Comparison of ENCODE assay signal across 16 cellular contexts in the genomic region with DNA sequence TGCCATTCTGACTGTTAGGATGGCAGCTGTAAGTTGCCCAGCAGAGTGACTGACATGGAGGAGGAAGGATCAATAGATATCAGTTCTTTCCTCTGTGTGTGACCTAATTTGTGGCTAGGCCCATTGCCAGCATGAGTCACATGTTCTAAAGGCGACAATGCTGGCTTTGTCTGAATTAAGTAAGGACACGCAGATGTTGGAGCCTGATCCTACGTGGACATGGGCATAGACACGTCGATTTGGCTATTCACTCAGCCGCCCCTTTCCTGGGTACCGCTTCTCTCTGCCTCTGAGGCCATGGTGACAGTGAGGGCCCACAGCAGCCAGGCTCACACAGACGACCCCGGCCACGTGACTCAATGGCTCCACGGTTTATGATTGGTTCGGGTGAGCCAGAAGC. TPM values are rescaled to one million over a fixed set of nuclear protein-coding genes. Genes with fewer than 3 reads are reported as not detected.
DNase-seq lines count a peak whose midpoint lies in the region; TF ChIP-seq lines count a peak whose summit lies in the region.
"Had no signal": no experiment of that assay in that cellular context is flagged by ENCODE, and none has a peak within 500 bp of the region (broad histone marks: within the 10 kb centered on the region; RNA-seq: fewer than 3 reads in every experiment).

No MANE protein-coding gene starts in this region.

- H3K27ac Mint-ChIP-seq in glutamatergic neuron (ENCODE audit: unreplicated experiment), result no peak overlapping the region
- H3K27ac Mint-ChIP-seq: activated B cell treated with CpG ODN at 0.5 μM for 24 hours; CD4-positive, alpha-beta memory T cell had no signal

- H3K27me3 Mint-ChIP-seq in glutamatergic neuron (ENCODE audit: unreplicated experiment), result peaks cover 3% of the 10 kb centered on the region

- H3K9me3 Mint-ChIP-seq in glutamatergic neuron (ENCODE audit: unreplicated experiment), result peaks cover 2% of the 10 kb centered on the region
- H3K9me3 Mint-ChIP-seq: activated B cell treated with CpG ODN at 0.5 μM for 24 hours had no signal

- no peaks in the 10 kb centered on the region for H3K27me3 ChIP-seq in Loucy (ENCODE audit: insufficient read depth, low read length, poor library complexity, severe bottlenecking)
- H3K27me3 ChIP-seq in esophagus squamous epithelium, result peaks cover 0 to 25% (median 0%) of the 10 kb centered on the region in 4 donors
- H3K27me3 ChIP-seq in HAP-1 (ENCODE audit: low read depth), result no peaks in the 10 kb centered on the region
- H3K27me3 ChIP-seq: foreskin keratinocyte, tibial artery had no signal

- peak overlapping the region; percentile 5 for H3K4me2 ChIP-seq in Loucy (ENCODE audit: low read depth, low read length, poor library complexity, severe bottlenecking)

- H2AFZ ChIP-seq in Loucy (ENCODE audit: low read length), result peak overlapping the region; percentile 35; the same call in 1 of the 2 replicates

- H3K4me3 ChIP-seq in Loucy (ENCODE audit: low read length, poor library complexity, severe bottlenecking) (no peak overlapping the region), esophagus squamous epithelium (no peak overlapping the region), HAP-1 (no peak overlapping the region)
- H3K4me3 ChIP-seq: smooth muscle cell, tibial artery had no signal

- intact Hi-C loops in esophagus squamous epithelium (cut with DNase I), result no loop called here

- H3K36me3 ChIP-seq in Loucy (ENCODE audit: insufficient read depth, low read length) (no peaks in the 10 kb centered on the region), esophagus squamous epithelium (no peaks in the 10 kb centered on the region), HAP-1 (replicated peaks) (no peaks in the 10 kb centered on the region)
- H3K36me3 ChIP-seq: tibial artery had no signal

- H4K20me1 ChIP-seq in Loucy (ENCODE audit: insufficient read depth, low read length, poor library complexity, severe bottlenecking), result no peaks in the 10 kb centered on the region

- TF ChIP-seq CTCF in Loucy (conservative IDR thresholded peaks at IDR 0.05; ENCODE audit: low read length), result no peak
- TF ChIP-seq CTCF in glutamatergic neuron (IDR thresholded peaks at IDR 0.05; ENCODE audit: partially characterized antibody, unreplicated experiment), result no peak
- TF ChIP-seq CTCF in esophagus squamous epithelium (IDR thresholded peaks at IDR 0.05), result no peak

- no peak overlapping the region for H3K4me3 Mint-ChIP-seq in glutamatergic neuron (ENCODE audit: unreplicated experiment)
- H3K4me3 Mint-ChIP-seq: activated B cell treated with CpG ODN at 0.5 μM for 24 hours; CD4-positive, alpha-beta memory T cell had no signal

- H3K4me1 Mint-ChIP-seq in glutamatergic neuron (ENCODE audit: low read depth, unreplicated experiment), result no peaks in the 10 kb centered on the region
- H3K4me1 Mint-ChIP-seq: activated B cell treated with CpG ODN at 0.5 μM for 24 hours had no signal

- peak; percentile 48 for DNase-seq in RPMI7951 (ENCODE audit: low read depth)
- peak; percentile 81 for DNase-seq in globus pallidus (ENCODE audit: low spot score)
- peak; percentile 84 for DNase-seq in putamen (ENCODE audit: low spot score)
- no peak for DNase-seq in glutamatergic neuron
- no peak for DNase-seq in mesenteric fat pad (ENCODE audit: low spot score)
- no peak for DNase-seq in esophagus squamous epithelium (lab: John Stamatoyannopoulos, UW)
- no peak for DNase-seq in HAP-1 (ENCODE audit: low spot score in 2 of 2)
- DNase-seq: activated B cell treated with CpG ODN at 0.5 μM for 24 hours; CD4-positive, alpha-beta memory T cell; foreskin keratinocyte; KG1; kidney glomerular epithelial cell; NCI-H187 treated with DMSO at 0.1 percent for 48 hours; tibial artery had no signal

- H3K4me1 ChIP-seq in Loucy (ENCODE audit: insufficient read depth, low read length, poor library complexity, severe bottlenecking) (peaks cover 37% of the 10 kb centered on the region), esophagus squamous epithelium (no peaks in the 10 kb centered on the region), HAP-1 (no peaks in the 10 kb centered on the region)
- H3K4me1 ChIP-seq: foreskin keratinocyte had no signal

- H3K9me3 ChIP-seq in Loucy (ENCODE audit: insufficient read depth, low read depth, low read length), result no peaks in the 10 kb centered on the region
- no peaks in the 10 kb centered on the region for H3K9me3 ChIP-seq in esophagus squamous epithelium
- H3K9me3 ChIP-seq in HAP-1, result peaks cover 3% of the 10 kb centered on the region; the same call in 1 of the 2 replicates

- H3K27ac ChIP-seq in esophagus squamous epithelium, result no peak overlapping the region
- H3K27ac ChIP-seq: foreskin keratinocyte, tibial artery had no signal

- no peaks in the 10 kb centered on the region for H3K79me2 ChIP-seq in Loucy (ENCODE audit: insufficient read depth, low read length)

- H3K9me2 ChIP-seq in Loucy (replicated peaks; ENCODE audit: low read depth, low read length), result no peaks in the 10 kb centered on the region

- no peaks in the 10 kb centered on the region for H3F3A ChIP-seq in Loucy (ENCODE audit: low read depth)

- H3K9ac ChIP-seq in Loucy (ENCODE audit: low read depth, low read length, poor library complexity, severe bottlenecking), result peak overlapping the region; percentile 27

- TF ChIP-seq POLR2A in esophagus squamous epithelium (IDR thresholded peaks at IDR 0.05), result no peak

- no peaks in the 10 kb centered on the region for H3K36me3 Mint-ChIP-seq in glutamatergic neuron (ENCODE audit: unreplicated experiment)

- WGBS in esophagus squamous epithelium, 2 donors, result 53 to 64% methylated on average over 10 to 12 of the region's 12 CpGs

- in situ Hi-C loops in HAP-1 (cut with MboI; ENCODE audit: low sequenced_read_pairs), result no loop called here

RNA-seq across cellular contexts. Expression of a gene that starts 16.3 kb away (rescaled TPM):
- total RNA-seq in RPMI7951 (2014; rRNA removed; shearing (Covaris generic)), result 0.12 TPM in 1 of 2 replicates, not detected in the other
- total RNA-seq in glutamatergic neuron (ENCODE audit: unreplicated experiment) (36.9 TPM), mesenteric fat pad (0.35 TPM), esophagus squamous epithelium (1 to 10 TPM in 2 of 4 donors, under 1 TPM in 1, not detected in 1; 0.13 to 6.7 (median 1.7) TPM)
- total RNA-seq: activated B cell treated with CpG ODN at 0.5 μM for 24 hours; CD4-positive, alpha-beta memory T cell; foreskin keratinocyte had no signal

Comparison
In these comparisons a context has a peak if more than half of its experiments do, and no peak if none do; other contexts are left out.
1. DNase-seq: peak in RPMI7951 (single experiment), globus pallidus (single experiment) and putamen (single experiment); none in glutamatergic neuron (single experiment), mesenteric fat pad (single experiment), esophagus squamous epithelium (single experiment) and HAP-1 (0 of 2).